18 cellular contexts compared by ENCODE assay signal in genomic region chr10:112429147-112429546, GRCh38. TPM values are rescaled to one million over a fixed set of nuclear protein-coding genes. Genes with fewer than 3 reads are reported as not detected.
DNase-seq lines count a peak whose midpoint lies in the region; ATAC-seq and TF ChIP-seq lines count a peak whose summit lies in the region.
"Had no signal": no experiment of that assay in that cellular context is flagged by ENCODE, and none has a peak within 500 bp of the region (broad histone marks: within the 10 kb centered on the region; RNA-seq: fewer than 3 reads in every experiment).

No MANE protein-coding gene starts in this region.

- H3K36me3 Mint-ChIP-seq in activated naive CD8-positive, alpha-beta T cell, result peaks cover 7% of the 10 kb centered on the region
- peaks cover 48% of the 10 kb centered on the region for H3K36me3 Mint-ChIP-seq in activated naive CD8-positive, alpha-beta T cell treated with anti-CD3 and anti-CD28 coated beads, Interleukin-2, amount 50 U/mL, for 24 hours (ENCODE audit: low read depth)
- peaks cover 5% of the 10 kb centered on the region for H3K36me3 Mint-ChIP-seq in endothelial cell (ENCODE audit: low read depth, unreplicated experiment)
- peaks cover 31 to 39% of the 10 kb centered on the region in 2 donors for H3K36me3 Mint-ChIP-seq in stimulated activated naive B cell treated with anti-CD40 and anti-IgM and Interleukin-4, amounts not matched to agents 10 μg/mL and 1 μg/mL and 100 μg/mL, for 72 hours

- TF ChIP-seq CTCF in endothelial cell (IDR thresholded peaks at IDR 0.05; ENCODE audit: unreplicated experiment), result no peak

- no peaks in the 10 kb centered on the region for H3K4me1 Mint-ChIP-seq in activated naive CD8-positive, alpha-beta T cell (ENCODE audit: low read depth)
- H3K4me1 Mint-ChIP-seq in activated naive CD8-positive, alpha-beta T cell treated with anti-CD3 and anti-CD28 coated beads, Interleukin-2, amount 50 U/mL, for 24 hours, result no peaks in the 10 kb centered on the region
- peaks cover 7% of the 10 kb centered on the region for H3K4me1 Mint-ChIP-seq in endothelial cell (ENCODE audit: unreplicated experiment)
- peaks cover 8% of the 10 kb centered on the region in 2 donors for H3K4me1 Mint-ChIP-seq in stimulated activated naive B cell treated with anti-CD40 and anti-IgM and Interleukin-4, amounts not matched to agents 10 μg/mL and 1 μg/mL and 100 μg/mL, for 72 hours

- H3K27me3 Mint-ChIP-seq in activated naive CD8-positive, alpha-beta T cell, result no peaks in the 10 kb centered on the region
- no peaks in the 10 kb centered on the region for H3K27me3 Mint-ChIP-seq in activated naive CD8-positive, alpha-beta T cell treated with anti-CD3 and anti-CD28 coated beads, Interleukin-2, amount 50 U/mL, for 24 hours
- H3K27me3 Mint-ChIP-seq in endothelial cell (ENCODE audit: unreplicated experiment), result no peaks in the 10 kb centered on the region
- H3K27me3 Mint-ChIP-seq in stimulated activated naive B cell treated with anti-CD40 and anti-IgM and Interleukin-4, amounts not matched to agents 10 μg/mL and 1 μg/mL and 100 μg/mL, for 72 hours, result no peaks in the 10 kb centered on the region

- no peaks in the 10 kb centered on the region for H3K9me3 Mint-ChIP-seq in activated naive CD8-positive, alpha-beta T cell (ENCODE audit: low read depth)
- H3K9me3 Mint-ChIP-seq in activated naive CD8-positive, alpha-beta T cell treated with anti-CD3 and anti-CD28 coated beads, Interleukin-2, amount 50 U/mL, for 24 hours, result no peaks in the 10 kb centered on the region
- H3K9me3 Mint-ChIP-seq in endothelial cell (ENCODE audit: unreplicated experiment), result no peaks in the 10 kb centered on the region
- H3K9me3 Mint-ChIP-seq in stimulated activated naive B cell treated with anti-CD40 and anti-IgM and Interleukin-4, amounts not matched to agents 10 μg/mL and 1 μg/mL and 100 μg/mL, for 72 hours, result no peaks in the 10 kb centered on the region
- H3K9me3 Mint-ChIP-seq: HFFc6 had no signal

- no peak for ATAC-seq in activated naive CD8-positive, alpha-beta T cell treated with anti-CD3 and anti-CD28 coated beads, Interleukin-2, amount 50 U/mL, for 24 hours
- ATAC-seq in HG03354 (IDR thresholded peaks at IDR 0.05; ENCODE audit: poor library complexity, severe bottlenecking, unreplicated experiment), result peak; percentile 58
- ATAC-seq in stimulated activated naive B cell treated with anti-CD40 and anti-IgM and Interleukin-4, amounts not matched to agents 10 μg/mL and 1 μg/mL and 100 μg/mL, for 72 hours (replicated peaks), result peak; percentile 23 to 52
- no peak for ATAC-seq in GM18858 (IDR thresholded peaks at IDR 0.05; ENCODE audit: unreplicated experiment)

- peak overlapping the region; percentile 36 for H3K27ac Mint-ChIP-seq in activated naive CD8-positive, alpha-beta T cell
- H3K27ac Mint-ChIP-seq in activated naive CD8-positive, alpha-beta T cell treated with anti-CD3 and anti-CD28 coated beads, Interleukin-2, amount 50 U/mL, for 24 hours, result no peak overlapping the region
- peak overlapping the region; percentile 76 for H3K27ac Mint-ChIP-seq in endothelial cell (ENCODE audit: unreplicated experiment)
- peak overlapping the region; percentile 66 for H3K27ac Mint-ChIP-seq in stimulated activated naive B cell treated with anti-CD40 and anti-IgM and Interleukin-4, amounts not matched to agents 10 μg/mL and 1 μg/mL and 100 μg/mL, for 72 hours
- H3K27ac Mint-ChIP-seq: HFFc6 had no signal

- no peak for DNase-seq in activated naive CD8-positive, alpha-beta T cell treated with anti-CD3 and anti-CD28 coated beads, Interleukin-2, amount 50 U/mL, for 24 hours
- DNase-seq in endothelial cell (ENCODE audit: low spot score), result no peak
- DNase-seq in stimulated activated naive B cell treated with anti-CD40 and anti-IgM and Interleukin-4, amounts not matched to agents 10 μg/mL and 1 μg/mL and 100 μg/mL, for 72 hours, result no peak
- DNase-seq in substantia nigra (lab: John Stamatoyannopoulos, UW), result no peak
- no peak for DNase-seq in NCI-H1417 (lab: John Stamatoyannopoulos, UW)
- DNase-seq: activated CD4-positive, alpha-beta T cell treated with anti-CD3 and anti-CD28 coated beads for 48 hours; activated effector memory CD4-positive, alpha-beta T cell treated with anti-CD3 and anti-CD28 coated beads, Interleukin-2, amount 50 U/mL, for 16 hours; brain microvascular endothelial cell; HFFc6; NCI-H2081; NCI-H82; stomach; T-helper 2 cell had no signal

- no peak overlapping the region for H3K27ac ChIP-seq in substantia nigra (ENCODE audit: low read depth, low read length, poor library complexity, severe bottlenecking)
- H3K27ac ChIP-seq: brain microvascular endothelial cell, neutrophil, skin epidermis, stomach had no signal

- H3K4me3 Mint-ChIP-seq in activated naive CD8-positive, alpha-beta T cell, result no peak overlapping the region
- no peak overlapping the region for H3K4me3 Mint-ChIP-seq in activated naive CD8-positive, alpha-beta T cell treated with anti-CD3 and anti-CD28 coated beads, Interleukin-2, amount 50 U/mL, for 24 hours
- H3K4me3 Mint-ChIP-seq in endothelial cell (ENCODE audit: unreplicated experiment), result peak overlapping the region; percentile 29
- H3K4me3 Mint-ChIP-seq in stimulated activated naive B cell treated with anti-CD40 and anti-IgM and Interleukin-4, amounts not matched to agents 10 μg/mL and 1 μg/mL and 100 μg/mL, for 72 hours, result no peak overlapping the region
- H3K4me3 Mint-ChIP-seq: HFFc6 had no signal

RNA-seq across cellular contexts. Expression of gene ZDHHC6, which starts 17.6 kb away (rescaled TPM):
- 42.8 TPM for total RNA-seq in endothelial cell (ENCODE audit: unreplicated experiment)

RNA-seq across cellular contexts. Expression of gene VTI1A, which starts 17.9 kb away (rescaled TPM):
- total RNA-seq in endothelial cell (ENCODE audit: unreplicated experiment), result 35.4 TPM

RNA-seq across cellular contexts. Expression of gene ACSL5, which starts 55.2 kb away (rescaled TPM):
- total RNA-seq in endothelial cell (ENCODE audit: unreplicated experiment), result 0.64 TPM

Comparison
In these comparisons a context has a peak if more than half of its experiments do, and no peak if none do; other contexts are left out.
1. ATAC-seq: peak in HG03354 (single experiment) and stimulated activated naive B cell treated with anti-CD40 and anti-IgM and Interleukin-4, amounts not matched to agents 10 μg/mL and 1 μg/mL and 100 μg/mL, for 72 hours (2 of 2); none in activated naive CD8-positive, alpha-beta T cell treated with anti-CD3 and anti-CD28 coated beads, Interleukin-2, amount 50 U/mL, for 24 hours (single experiment) and GM18858 (single experiment).